1 cellular context compared by ENCODE assay signal in the genomic region with DNA sequence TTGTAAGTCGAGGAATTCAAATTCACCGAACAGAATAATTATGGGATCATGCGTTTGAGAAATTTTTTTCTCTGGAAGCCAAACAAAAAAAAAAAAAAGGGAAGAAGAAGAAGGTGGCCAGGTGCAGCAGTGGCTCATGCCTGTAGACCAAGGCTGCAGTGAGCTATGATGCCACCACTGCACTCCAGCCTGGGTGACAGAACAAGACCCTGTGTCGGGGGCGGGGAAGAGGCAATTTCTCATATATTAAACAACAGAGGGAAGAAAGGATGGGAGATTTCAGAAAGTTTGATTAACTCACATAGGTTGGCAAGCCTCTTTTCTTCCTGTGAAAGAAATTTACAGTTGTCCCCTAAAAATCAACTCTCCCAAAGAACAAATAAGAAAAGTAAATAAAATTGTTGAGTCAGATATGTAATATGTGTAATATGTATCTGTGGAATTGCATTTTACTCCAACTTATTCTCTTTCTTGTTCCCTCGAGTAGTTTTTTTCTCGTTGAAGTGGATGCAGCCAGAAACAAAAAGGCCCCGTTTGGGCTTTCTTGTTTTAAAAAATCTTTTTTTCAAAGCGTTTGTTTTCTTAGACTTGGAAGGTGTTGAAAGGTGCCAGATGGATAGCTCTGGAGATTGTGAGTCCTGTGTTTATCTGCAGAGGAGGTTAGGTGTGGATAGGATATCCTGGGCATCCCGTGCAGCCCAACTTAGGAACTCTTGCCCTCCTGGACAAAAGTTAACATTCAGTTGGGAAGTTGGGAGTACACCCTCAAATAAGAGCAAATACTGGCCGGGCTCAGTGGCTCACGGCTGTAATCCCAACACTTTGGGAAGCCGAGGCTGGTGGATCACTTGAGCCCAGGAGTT.
TF ChIP-seq lines count a peak whose summit lies in the region.

No MANE protein-coding gene starts in this region.

TF ChIP-seq in A549, 52 proteins besides CTCF, POLR2A, EP300 and RAD21 (continued from another document):
- TF ChIP-seq, protein P1, sequence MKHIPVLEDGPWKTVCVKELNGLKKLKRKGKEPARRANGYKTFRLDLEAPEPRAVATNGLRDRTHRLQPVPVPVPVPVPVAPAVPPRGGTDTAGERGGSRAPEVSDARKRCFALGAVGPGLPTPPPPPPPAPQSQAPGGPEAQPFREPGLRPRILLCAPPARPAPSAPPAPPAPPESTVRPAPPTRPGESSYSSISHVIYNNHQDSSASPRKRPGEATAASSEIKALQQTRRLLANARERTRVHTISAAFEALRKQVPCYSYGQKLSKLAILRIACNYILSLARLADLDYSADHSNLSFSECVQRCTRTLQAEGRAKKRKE (CRISPR knock-in tag; IDR thresholded peaks at IDR 0.05; ENCODE audit: low read depth) = no peak
- TF ChIP-seq FOSB (CRISPR knock-in tag; IDR thresholded peaks at IDR 0.05) (no peak), ESRRA (IDR thresholded peaks at IDR 0.05; ENCODE audit: borderline replicate concordance, low read length) (no peak), HOXB5 (CRISPR knock-in tag; IDR thresholded peaks at IDR 0.05) (no peak), SMC3 (IDR thresholded peaks at IDR 0.05) (peak; percentile 5; the same call in 1 of the 3 replicates), FOSL2 (IDR thresholded peaks at IDR 0.05) (no peak), FOSL2 (CRISPR knock-in tag; IDR thresholded peaks at IDR 0.05) (peak; percentile 52; the same call in 1 of the 2 replicates), CBX8 (IDR thresholded peaks at IDR 0.05) (no peak), POLR2AphosphoS2 (conservative IDR thresholded peaks at IDR 0.05; ENCODE audit: low read length) (no peak), TP53 (CRISPR knock-in tag; IDR thresholded peaks at IDR 0.05) (no peak), RFX5 (IDR thresholded peaks at IDR 0.05) (no peak), FOXS1 (CRISPR knock-in tag; IDR thresholded peaks at IDR 0.05) (no peak), RARB (CRISPR knock-in tag; IDR thresholded peaks at IDR 0.05) (no peak), CEBPB (IDR thresholded peaks at IDR 0.05) (no peak), ZSCAN20 (CRISPR knock-in tag; IDR thresholded peaks at IDR 0.05) (no peak), NFE2L2 (conservative IDR thresholded peaks at IDR 0.05; ENCODE audit: low read length) (no peak), PHF8 (IDR thresholded peaks at IDR 0.05; ENCODE audit: borderline replicate concordance, low read depth) (no peak), MYC (IDR thresholded peaks at IDR 0.05; ENCODE audit: borderline replicate concordance, low read length) (no peak), MAZ (IDR thresholded peaks at IDR 0.05; ENCODE audit: borderline replicate concordance, low read depth, low read length) (no peak), RNF2 (IDR thresholded peaks at IDR 0.05; ENCODE audit: borderline replicate concordance, low read depth) (no peak), ZC3H11A (IDR thresholded peaks at IDR 0.05) (no peak), HEYL (CRISPR knock-in tag; IDR thresholded peaks at IDR 0.05) (no peak), TFCP2L1 (CRISPR knock-in tag; IDR thresholded peaks at IDR 0.05) (no peak), CHD2 (IDR thresholded peaks at IDR 0.05; ENCODE audit: low read length, partially characterized antibody) (no peak), JUNB (IDR thresholded peaks at IDR 0.05) (peak; percentile 43; the same call in 1 of the 2 replicates), EHF (CRISPR knock-in tag; IDR thresholded peaks at IDR 0.05) (no peak), KDM1A (IDR thresholded peaks at IDR 0.05; ENCODE audit: low read depth) (no peak), EHMT2 (IDR thresholded peaks at IDR 0.05; ENCODE audit: low read depth) (no peak), NR3C1 (IDR thresholded peaks at IDR 0.05) (no peak)
- TF ChIP-seq, protein P2, sequence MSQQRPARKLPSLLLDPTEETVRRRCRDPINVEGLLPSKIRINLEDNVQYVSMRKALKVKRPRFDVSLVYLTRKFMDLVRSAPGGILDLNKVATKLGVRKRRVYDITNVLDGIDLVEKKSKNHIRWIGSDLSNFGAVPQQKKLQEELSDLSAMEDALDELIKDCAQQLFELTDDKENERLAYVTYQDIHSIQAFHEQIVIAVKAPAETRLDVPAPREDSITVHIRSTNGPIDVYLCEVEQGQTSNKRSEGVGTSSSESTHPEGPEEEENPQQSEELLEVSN (IDR thresholded peaks at IDR 0.05; ENCODE audit: borderline replicate concordance, low read depth) = no peak
- TF ChIP-seq, protein P3, sequence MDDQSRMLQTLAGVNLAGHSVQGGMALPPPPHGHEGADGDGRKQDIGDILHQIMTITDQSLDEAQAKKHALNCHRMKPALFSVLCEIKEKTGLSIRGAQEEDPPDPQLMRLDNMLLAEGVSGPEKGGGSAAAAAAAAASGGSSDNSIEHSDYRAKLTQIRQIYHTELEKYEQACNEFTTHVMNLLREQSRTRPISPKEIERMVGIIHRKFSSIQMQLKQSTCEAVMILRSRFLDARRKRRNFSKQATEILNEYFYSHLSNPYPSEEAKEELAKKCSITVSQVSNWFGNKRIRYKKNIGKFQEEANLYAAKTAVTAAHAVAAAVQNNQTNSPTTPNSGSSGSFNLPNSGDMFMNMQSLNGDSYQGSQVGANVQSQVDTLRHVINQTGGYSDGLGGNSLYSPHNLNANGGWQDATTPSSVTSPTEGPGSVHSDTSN (IDR thresholded peaks at IDR 0.05) = no peak
- TF ChIP-seq, protein P4, sequence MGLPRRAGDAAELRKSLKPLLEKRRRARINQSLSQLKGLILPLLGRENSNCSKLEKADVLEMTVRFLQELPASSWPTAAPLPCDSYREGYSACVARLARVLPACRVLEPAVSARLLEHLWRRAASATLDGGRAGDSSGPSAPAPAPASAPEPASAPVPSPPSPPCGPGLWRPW (IDR thresholded peaks at IDR 0.05) = no peak
